In genomic region chr4:140187316-140187695, GRCh38 we compare ENCODE assay signal across 1 cellular context.
TF ChIP-seq lines count a peak whose summit lies in the region.

No MANE protein-coding gene starts in this region.

TF ChIP-seq in SK-N-SH treated with all-trans-retinoic acid at 6 μM for 48 hours, 23 proteins besides CTCF, POLR2A, EP300 and RAD21 (continued from another document):
- no peak for TF ChIP-seq CSRNP3 (CRISPR knock-in tag; IDR thresholded peaks at IDR 0.05)
- no peak for TF ChIP-seq OSR1 (CRISPR knock-in tag; IDR thresholded peaks at IDR 0.05)
- TF ChIP-seq ZC3H10 (CRISPR knock-in tag; IDR thresholded peaks at IDR 0.05) = no peak
- TF ChIP-seq CREB5 (CRISPR knock-in tag; IDR thresholded peaks at IDR 0.05; ENCODE audit: low read depth) = no peak
- TF ChIP-seq ZNF565 (CRISPR knock-in tag; conservative IDR thresholded peaks at IDR 0.05; ENCODE audit: low read depth) = no peak
- TF ChIP-seq ZNF8 (CRISPR knock-in tag; IDR thresholded peaks at IDR 0.05) = no peak
- no peak for TF ChIP-seq PATZ1 (CRISPR knock-in tag; IDR thresholded peaks at IDR 0.05; ENCODE audit: borderline replicate concordance)
- TF ChIP-seq TOX (CRISPR knock-in tag; IDR thresholded peaks at IDR 0.05; ENCODE audit: borderline replicate concordance) = no peak
- TF ChIP-seq CSDC2 (CRISPR knock-in tag; IDR thresholded peaks at IDR 0.05) = no peak
- TF ChIP-seq PPARA (CRISPR knock-in tag; IDR thresholded peaks at IDR 0.05; ENCODE audit: borderline replicate concordance) = no peak
- TF ChIP-seq GLIS3 (CRISPR knock-in tag; IDR thresholded peaks at IDR 0.05) = no peak
